In genomic region chr1:228164561-228165371, GRCh38 we compare ENCODE assay signal across 1 cellular context.
TF ChIP-seq lines count a peak whose summit lies in the region.

No MANE protein-coding gene starts in this region.

TF ChIP-seq in K562, 482 proteins besides CTCF, POLR2A, EP300 and RAD21 (continues in another document):
- no peak for TF ChIP-seq CCAR2 (IDR thresholded peaks at IDR 0.05; ENCODE audit: low read depth, low read length)
- TF ChIP-seq SIN3B (IDR thresholded peaks at IDR 0.05; ENCODE audit: low read depth) = no peak
- TF ChIP-seq SAFB2 (IDR thresholded peaks at IDR 0.05; ENCODE audit: borderline replicate concordance, low read depth, low read length, severe bottlenecking) = no peak
- no peak for TF ChIP-seq TFE3 (CRISPR knock-in tag; IDR thresholded peaks at IDR 0.05)
- TF ChIP-seq JUN (IDR thresholded peaks at IDR 0.05; ENCODE audit: borderline replicate concordance, low read depth, low read length) = peak; percentile 18; the same call in 1 of the 2 replicates
- no peak for TF ChIP-seq JUN (CRISPR knock-in tag; IDR thresholded peaks at IDR 0.05; ENCODE audit: borderline replicate concordance)
- 0 out of 2 replicates have a peak, but pooled peaks have one; percentile 49 for TF ChIP-seq HBP1 (CRISPR knock-in tag; IDR thresholded peaks at IDR 0.05)
- no peak for TF ChIP-seq ZNF347 (CRISPR knock-in tag; IDR thresholded peaks at IDR 0.05; ENCODE audit: low read depth)
- TF ChIP-seq RBBP5 (IDR thresholded peaks at IDR 0.05; ENCODE audit: borderline replicate concordance, insufficient read depth, low read length, poor library complexity, severe bottlenecking) = no peak
- TF ChIP-seq ZNF449 (CRISPR knock-in tag; IDR thresholded peaks at IDR 0.05) = no peak
- TF ChIP-seq CBX2 (IDR thresholded peaks at IDR 0.05; ENCODE audit: insufficient read depth, low read length, poor library complexity, severe bottlenecking) = no peak
- peak; percentile 67; the same call in 1 of the 2 replicates for TF ChIP-seq ZNF584 (CRISPR knock-in tag; IDR thresholded peaks at IDR 0.05; ENCODE audit: low read depth)
- TF ChIP-seq ZNF592 (IDR thresholded peaks at IDR 0.05) = no peak
- TF ChIP-seq HMGXB4 (CRISPR knock-in tag; IDR thresholded peaks at IDR 0.05) = no peak
- no peak for TF ChIP-seq C11orf30 (IDR thresholded peaks at IDR 0.05; ENCODE audit: low read depth)
- no peak for TF ChIP-seq KAT7 (CRISPR knock-in tag; IDR thresholded peaks at IDR 0.05; ENCODE audit: borderline replicate concordance)
- TF ChIP-seq ZNF197 (CRISPR knock-in tag; IDR thresholded peaks at IDR 0.05; ENCODE audit: low read depth) = 0 out of 2 replicates have a peak, but pooled peaks have one; percentile 52
- no peak for TF ChIP-seq MBD1 (CRISPR knock-in tag; IDR thresholded peaks at IDR 0.05)
- no peak for TF ChIP-seq POLR2AphosphoS2 (IDR thresholded peaks at IDR 0.05; ENCODE audit: low read length)
- TF ChIP-seq VEZF1 (CRISPR knock-in tag; IDR thresholded peaks at IDR 0.05) = peak; percentile 78
- no peak for TF ChIP-seq TAF9B (IDR thresholded peaks at IDR 0.05; ENCODE audit: partially characterized antibody)
- TF ChIP-seq SREBF2 (CRISPR knock-in tag; IDR thresholded peaks at IDR 0.05) = 0 out of 2 replicates have a peak, but pooled peaks have one; percentile 15
- TF ChIP-seq THAP12 (CRISPR knock-in tag; IDR thresholded peaks at IDR 0.05) = no peak
- no peak for TF ChIP-seq ZBTB8A (IDR thresholded peaks at IDR 0.05; ENCODE audit: partially characterized antibody)
- TF ChIP-seq SIRT6 (IDR thresholded peaks at IDR 0.05; ENCODE audit: low read depth, low read length) = no peak
- peak; percentile 45; the same call in 1 of the 2 replicates for TF ChIP-seq JUND (IDR thresholded peaks at IDR 0.05; ENCODE audit: borderline replicate concordance, low read depth, low read length)
- TF ChIP-seq JUND (tag; IDR thresholded peaks at IDR 0.05; ENCODE audit: borderline replicate concordance, low read depth, low read length) = 0 out of 3 replicates have a peak, but pooled peaks have one; percentile 35
- no peak for TF ChIP-seq FOXM1 (IDR thresholded peaks at IDR 0.05; ENCODE audit: low read depth)
- no peak for TF ChIP-seq FOXM1 (CRISPR knock-in tag; IDR thresholded peaks at IDR 0.05; ENCODE audit: low read depth)
- TF ChIP-seq ZNF695 (CRISPR knock-in tag; IDR thresholded peaks at IDR 0.05) = no peak
- peak; percentile 73; the same call in 1 of the 2 replicates for TF ChIP-seq POLR2AphosphoS5 (IDR thresholded peaks at IDR 0.05; ENCODE audit: control insufficient read depth, insufficient read depth, low read depth, low read length)
- TF ChIP-seq ZNF609 (CRISPR knock-in tag; IDR thresholded peaks at IDR 0.05; ENCODE audit: borderline replicate concordance) = no peak; the same call in 1 of the 2 replicates
- no peak for TF ChIP-seq ZNF217 (CRISPR knock-in tag; IDR thresholded peaks at IDR 0.05)
- TF ChIP-seq SREBF1 (IDR thresholded peaks at IDR 0.05; ENCODE audit: borderline replicate concordance, low read depth, low read length) = no peak
